In genomic region chr14:68551045-68551683, GRCh38 we compare ENCODE assay signal across 13 cellular contexts.
A peak's percentile ranks its signal among the peaks of the same experiment; 100 is the strongest.
DNase-seq lines count a peak whose midpoint lies in the region; FAIRE-seq and TF ChIP-seq lines count a peak whose summit lies in the region.
"Had no signal": no experiment of that assay in that cellular context is flagged by ENCODE, and none has a peak within 500 bp of the region (broad histone marks: within the 10 kb centered on the region; RNA-seq: fewer than 3 reads in every experiment).

No MANE protein-coding gene starts in this region.

- TF ChIP-seq POLR2A in Peyer's patch (IDR thresholded peaks at IDR 0.05), result no peak
- no peak for TF ChIP-seq POLR2A in transverse colon (IDR thresholded peaks at IDR 0.05)
- TF ChIP-seq POLR2A in GM12892 (IDR thresholded peaks at IDR 0.05; ENCODE audit: low read depth, low read length), result no peak

- TF ChIP-seq EP300 in transverse colon (IDR thresholded peaks at IDR 0.05; ENCODE audit: low read depth), result peak; percentile 77

- no peak for DNase-seq in Peyer's patch
- DNase-seq in ecto neural progenitor cell (ENCODE audit: low spot score), result peak; percentile 43
- no peak for DNase-seq in neural crest cell (ENCODE audit: low read depth, low spot score)
- no peak for DNase-seq in transverse colon
- DNase-seq in cerebellar nuclear complex (lab: John Stamatoyannopoulos, UW), result no peak
- no peak for DNase-seq in GM12892 (ENCODE audit: insufficient read length)
- no peak for DNase-seq in HCEC 1CT
- DNase-seq: activated CD4-positive, alpha-beta T cell treated with anti-CD3 and anti-CD28 coated beads, Interleukin-2, amount 50 U/mL, for 48 hours; activated gamma-delta T cell; CD4-positive, alpha-beta T cell; MG63; OCI-M1; T-helper 2 cell had no signal

- H3K27ac ChIP-seq in Peyer's patch (peak overlapping the region; percentile 15 to 95 (median 52)), transverse colon (peak overlapping the region; percentile 88 to 92 (median 90))

- no peaks in the 10 kb centered on the region for H3K9me3 Mint-ChIP-seq in neural crest cell
- H3K9me3 Mint-ChIP-seq: CD4-positive, alpha-beta T cell had no signal

- H3K4me1 ChIP-seq in Peyer's patch (peaks cover 0 to 19% (median 0%) of the 10 kb centered on the region in 4 donors), transverse colon (peaks cover 31 to 80% (median 47%) of the 10 kb centered on the region in 4 donors)

- no peaks in the 10 kb centered on the region for H3K36me3 Mint-ChIP-seq in neural crest cell (ENCODE audit: low read depth)

- H3K27me3 Mint-ChIP-seq in neural crest cell (ENCODE audit: low read depth), result no peaks in the 10 kb centered on the region
- H3K27me3 Mint-ChIP-seq: CD4-positive, alpha-beta T cell had no signal

- WGBS in transverse colon (ENCODE audit: low coverage in 1 of 2), 2 donors, result 82 to 83% methylated on average over 7 of the region's 7 CpGs

- intact Hi-C loops in transverse colon (cut with DNase I; ENCODE audit: low total_unique reads), result no loop called here

- peaks cover 86% of the 10 kb centered on the region for H3K4me1 Mint-ChIP-seq in neural crest cell

- no peak overlapping the region for H3K4me3 Mint-ChIP-seq in neural crest cell
- H3K4me3 Mint-ChIP-seq: CD4-positive, alpha-beta T cell had no signal

- H3K36me3 ChIP-seq in Peyer's patch (no peaks in the 10 kb centered on the region), transverse colon (no peaks in the 10 kb centered on the region)
- H3K36me3 ChIP-seq: MG63 had no signal

- H3K4me3 ChIP-seq in Peyer's patch, result no peak overlapping the region
- no peak overlapping the region for H3K4me3 ChIP-seq in transverse colon
- H3K4me3 ChIP-seq: MG63 had no signal

- no peak for TF ChIP-seq CTCF in Peyer's patch (IDR thresholded peaks at IDR 0.05)
- no peak for TF ChIP-seq CTCF in neural crest cell (conservative IDR thresholded peaks at IDR 0.05)
- TF ChIP-seq CTCF in transverse colon (IDR thresholded peaks at IDR 0.05), result no peak

- FAIRE-seq in GM12892 (lab: Jason Lieb, UNC), result no peak

- no peaks in the 10 kb centered on the region for H3K9me3 ChIP-seq in Peyer's patch
- H3K9me3 ChIP-seq in transverse colon, result no peaks in the 10 kb centered on the region
- H3K9me3 ChIP-seq: MG63 had no signal

- H3K27ac Mint-ChIP-seq in neural crest cell (ENCODE audit: unreplicated experiment), result peak overlapping the region; percentile 87
- H3K27ac Mint-ChIP-seq: CD4-positive, alpha-beta T cell had no signal

- in situ Hi-C loops in transverse colon (cut with MboI; ENCODE audit: low pct_ligation_motif_present in 1 of 4, low pct_unique_long_range_greater_than_20kb in 1 of 4, low sequenced_read_pairs in 3 of 4), result no loop called here

- H3K27me3 ChIP-seq in Peyer's patch (no peaks in the 10 kb centered on the region), transverse colon (no peaks in the 10 kb centered on the region)
- H3K27me3 ChIP-seq: MG63 had no signal
